In genomic region chr15:60476713-60477112, GRCh38 we compare ENCODE assay signal across 13 cellular contexts. TPM values are rescaled to one million over a fixed set of nuclear protein-coding genes. Genes with fewer than 3 reads are reported as not detected.
DNase-seq lines count a peak whose midpoint lies in the region; ATAC-seq, FAIRE-seq and TF ChIP-seq lines count a peak whose summit lies in the region.
"Had no signal": no experiment of that assay in that cellular context is flagged by ENCODE, and none has a peak within 500 bp of the region (broad histone marks: within the 10 kb centered on the region; RNA-seq: fewer than 3 reads in every experiment).

No MANE protein-coding gene starts in this region.

- no peak for TF ChIP-seq RAD21 in HepG2 (CRISPR knock-in tag; IDR thresholded peaks at IDR 0.05)

- CTCF ChIA-PET in HepG2 (lab: Yijun Ruan, JAX; ENCODE audit: low intra/inter-chr PET ratio, low total read pairs) = no interaction called here

- 0 out of 4 replicates have a peak, but pooled peaks of 1 of the 2 experiments have one; percentile 31 for TF ChIP-seq POLR2A in HepG2 (IDR thresholded peaks at IDR 0.05; ENCODE audit: insufficient read depth in 1 of 2, low read depth in 2 of 2, low read length in 2 of 2)
- no peak for TF ChIP-seq POLR2A in right lobe of liver (IDR thresholded peaks at IDR 0.05)
- TF ChIP-seq POLR2A in sigmoid colon (IDR thresholded peaks at IDR 0.05) = no peak

- H3K36me3 ChIP-seq in HepG2 (replicated peaks in 1 of 2; ENCODE audit: control insufficient read depth in 1 of 2, insufficient read depth in 2 of 2, low read length in 2 of 2) = peaks cover 0 to 23% of the 10 kb centered on the region in 2 experiments; a peak in 3 of 5 replicates
- peaks cover 0 to 10% (median 4%) of the 10 kb centered on the region in 4 donors for H3K36me3 ChIP-seq in right lobe of liver
- H3K36me3 ChIP-seq in sigmoid colon = peaks cover 0 to 29% (median 0%) of the 10 kb centered on the region in 4 donors

- peaks cover 10% of the 10 kb centered on the region for H3K36me3 Mint-ChIP-seq in type B pancreatic cell

- DNase-seq in HepG2 (ENCODE audit: low spot score) = peak; percentile 71
- no peak for DNase-seq in right lobe of liver
- peak; percentile 57 for DNase-seq in RPMI7951 (ENCODE audit: low read depth)
- DNase-seq in fibroblast of peridontal ligament (ENCODE audit: extremely low read depth) = peak; percentile 34
- no peak for DNase-seq in type B pancreatic cell (ENCODE audit: extremely low spot score, unreplicated experiment)
- DNase-seq in KBM-7 = no peak
- DNase-seq in sigmoid colon = no peak
- DNase-seq: activated CD4-positive, alpha-beta memory T cell treated with anti-CD3 and anti-CD28 coated beads, Interleukin-2, amount 10 ng/mL, durations not matched to agents 7 days and 5 days; NCI-H2029 treated with DMSO at 0.1 percent for 48 hours; posterior cingulate gyrus had no signal

- no peaks in the 10 kb centered on the region; a peak in 1 of 5 replicates for H3K27me3 ChIP-seq in HepG2 (ENCODE audit: control insufficient read depth in 1 of 2, insufficient read depth in 2 of 2, low read length in 2 of 2)
- H3K27me3 ChIP-seq in right lobe of liver = no peaks in the 10 kb centered on the region
- no peaks in the 10 kb centered on the region for H3K27me3 ChIP-seq in sigmoid colon

- ATAC-seq in HepG2 (no peak), right lobe of liver (no peak), HG02884 (IDR thresholded peaks at IDR 0.05; ENCODE audit: unreplicated experiment) (no peak)

- H2AFZ ChIP-seq in HepG2 (ENCODE audit: low read length) = no peak overlapping the region

- H3K4me1 ChIP-seq in HepG2 (ENCODE audit: insufficient read depth, low read length) = peaks cover 43% of the 10 kb centered on the region
- peaks cover 0 to 33% (median 11%) of the 10 kb centered on the region in 4 donors for H3K4me1 ChIP-seq in right lobe of liver
- H3K4me1 ChIP-seq in sigmoid colon = peaks cover 0 to 32% (median 26%) of the 10 kb centered on the region in 4 donors

- H3K27ac ChIP-seq in HepG2 (ENCODE audit: extremely low read length, insufficient read depth, low read length) (peak overlapping the region; percentile 14), right lobe of liver (peak overlapping the region in 1 of 3 donors; percentile 84), sigmoid colon (no peak overlapping the region)

- H3K4me3 Mint-ChIP-seq in type B pancreatic cell = peak overlapping the region; percentile 100
- H3K4me3 Mint-ChIP-seq: dendritic cell treated with granulocyte-macrophage colony-stimulating factor and Interleukin-4, amounts not matched to agents 40 ng/mL and 50 ng/mL, for 4 days had no signal

- peak overlapping the region; percentile 99 for H3K4me2 ChIP-seq in HepG2 (ENCODE audit: low read depth, low read length)

- H3K9me3 Mint-ChIP-seq in type B pancreatic cell = no peaks in the 10 kb centered on the region
- H3K9me3 Mint-ChIP-seq: activated CD4-positive, alpha-beta memory T cell treated with anti-CD3 and anti-CD28 coated beads, Interleukin-2, amount 10 ng/mL, durations not matched to agents 7 days and 5 days; dendritic cell treated with granulocyte-macrophage colony-stimulating factor and Interleukin-4, amounts not matched to agents 40 ng/mL and 50 ng/mL, for 4 days had no signal

- intact Hi-C loops in HepG2 (cut with micrococcal nuclease; ENCODE audit: unreplicated experiment) = loop anchor here (5.0 kb wide), 1 partner anchor 84 kb away; no protein-coding TSS in a partner anchor
- intact Hi-C loops in right lobe of liver (cut with DNase I) = no loop called here
- intact Hi-C loops in sigmoid colon (cut with DNase I) = no loop called here

- peaks cover 33% of the 10 kb centered on the region for H3K4me1 Mint-ChIP-seq in type B pancreatic cell (ENCODE audit: unreplicated experiment)

- WGBS in HepG2 (ENCODE audit: low lambda C conversion rate) = 19% methylated on average over 3 of the region's 3 CpGs
- WGBS in right lobe of liver (ENCODE audit: insufficient coverage, low coverage, low lambda C conversion rate, missing lambda C conversion rate) = 32% methylated on average over 3 of the region's 3 CpGs
- 27 to 59% methylated on average over 3 of the region's 3 CpGs for WGBS in sigmoid colon, 2 donors

- TF ChIP-seq CTCF in HepG2 (CRISPR knock-in tag; IDR thresholded peaks at IDR 0.05) (no peak), right lobe of liver (IDR thresholded peaks at IDR 0.05) (no peak), type B pancreatic cell (conservative IDR thresholded peaks at IDR 0.05) (no peak), sigmoid colon (IDR thresholded peaks at IDR 0.05) (no peak)

- POLR2A ChIA-PET in HepG2 (lab: Yijun Ruan, JAX) = interaction anchor here (1.9 to 2.3 kb wide), 2 partner anchors 84 to 102 kb away, joined by 8 to 12 read pairs; no protein-coding TSS in a partner anchor

- H4K20me1 ChIP-seq in HepG2 (ENCODE audit: insufficient read depth, low read length) = no peaks in the 10 kb centered on the region

- no peak for FAIRE-seq in HepG2 (lab: Jason Lieb, UNC)
- FAIRE-seq: H54 had no signal

- H3K27ac Mint-ChIP-seq in type B pancreatic cell = no peak overlapping the region
- H3K27ac Mint-ChIP-seq: activated CD4-positive, alpha-beta memory T cell treated with anti-CD3 and anti-CD28 coated beads, Interleukin-2, amount 10 ng/mL, durations not matched to agents 7 days and 5 days; dendritic cell treated with granulocyte-macrophage colony-stimulating factor and Interleukin-4, amounts not matched to agents 40 ng/mL and 50 ng/mL, for 4 days had no signal

- in situ Hi-C loops in HepG2 (cut with HindIII; ENCODE audit: extremely low pct_ligation_motif_present, low pct_unique_long_range_greater_than_20kb) (no loop called here), KBM-7 (cut with MboI; ENCODE audit: low pct_unique_long_range_greater_than_20kb, low sequenced_read_pairs) (no loop called here)

- BruUV-seq in HepG2 (replicated peaks; lab: Mats Ljungman, UMichigan) = no TSS peak

- H3K27me3 Mint-ChIP-seq in type B pancreatic cell = no peaks in the 10 kb centered on the region
- H3K27me3 Mint-ChIP-seq: activated CD4-positive, alpha-beta memory T cell treated with anti-CD3 and anti-CD28 coated beads, Interleukin-2, amount 10 ng/mL, durations not matched to agents 7 days and 5 days; dendritic cell treated with granulocyte-macrophage colony-stimulating factor and Interleukin-4, amounts not matched to agents 40 ng/mL and 50 ng/mL, for 4 days had no signal

- no peak for TF ChIP-seq EP300 in HepG2 (IDR thresholded peaks at IDR 0.05; ENCODE audit: low read depth in 2 of 2, low read length in 2 of 2)
- no peak for TF ChIP-seq EP300 in HepG2 (CRISPR knock-in tag; IDR thresholded peaks at IDR 0.05; ENCODE audit: borderline replicate concordance)
- TF ChIP-seq EP300 in sigmoid colon (IDR thresholded peaks at IDR 0.05) = no peak

- peaks cover 32% of the 10 kb centered on the region for H3K79me2 ChIP-seq in HepG2 (ENCODE audit: insufficient read depth, low read length)

- no peak overlapping the region for H3K9ac ChIP-seq in HepG2 (ENCODE audit: insufficient read depth, low read depth, low read length)

- H3K4me3 ChIP-seq in HepG2 (replicated peaks in 1 of 3; ENCODE audit: insufficient read depth in 1 of 3, low read depth in 2 of 3, low read length in 3 of 3) (peak overlapping the region in 2 of 3 experiments; percentile 90 to 94; a peak in 2 of 6 replicates), right lobe of liver (no peak overlapping the region), sigmoid colon (no peak overlapping the region)

- no peaks in the 10 kb centered on the region for H3K9me3 ChIP-seq in HepG2 (ENCODE audit: low read length)
- H3K9me3 ChIP-seq in right lobe of liver = no peaks in the 10 kb centered on the region
- H3K9me3 ChIP-seq in sigmoid colon = no peaks in the 10 kb centered on the region

TF ChIP-seq in HepG2, 621 proteins besides CTCF, POLR2A, EP300 and RAD21 (continues in another document):
- TF ChIP-seq BCL6 (CRISPR knock-in tag; IDR thresholded peaks at IDR 0.05) = peak; percentile 21; the same call in 1 of the 2 replicates
- TF ChIP-seq ZNF543 (CRISPR knock-in tag; IDR thresholded peaks at IDR 0.05) = no peak

RNA-seq across cellular contexts. Expression of gene ICE2, which starts 2.2 kb away (rescaled TPM):
- total RNA-seq in HepG2 (2016; rRNA removed; fragmentation: Illumina TruSeq; extraction: Trizol) (26.4 and 40.9 TPM in 2 replicates), right lobe of liver (10 to 100 TPM; 13.1 to 31.7 (median 17.6) TPM), type B pancreatic cell (ENCODE audit: low replicate concordance) (51.1 and 67.1 TPM in 2 replicates), sigmoid colon (10 to 100 TPM; 30.0 to 40.3 (median 34.7) TPM)
- 6.4 and 8.6 TPM in 2 replicates for total RNA-seq in HepG2 (2016; cell fraction: cytosol; rRNA removed; fragmentation: Illumina TruSeq; extraction: Trizol; ENCODE audit: low read depth)
- total RNA-seq in HepG2 (2016; cell fraction: insoluble cytoplasmic fraction; rRNA removed; fragmentation: Illumina TruSeq; extraction: Trizol) = 23.8 and 38.6 TPM in 2 replicates
- 19.6 and 21.3 TPM in 2 replicates for total RNA-seq in HepG2 (2016; cell fraction: membrane; rRNA removed; fragmentation: Illumina TruSeq; extraction: Trizol)
- 41.9 and 47.8 TPM in 2 replicates for total RNA-seq in HepG2 (2016; cell fraction: nucleus; rRNA removed; fragmentation: Illumina TruSeq; extraction: Trizol)
- polyA plus RNA-seq in HepG2 (2011; rRNA removed) (20.5 and 24.8 TPM in 2 replicates), sigmoid colon (10 to 100 TPM in 1 of 3 donors, 1 to 10 TPM in 2; 4.6 to 11.3 (median 5.4) TPM)
- 11.0 and 15.0 TPM in 2 replicates for polyA plus RNA-seq in HepG2 (2011; cell fraction: cytosol; rRNA removed)
- polyA plus RNA-seq in HepG2 (2011; cell fraction: nucleus; rRNA removed) = 20.0 and 21.2 TPM in 2 replicates
- polyA plus RNA-seq in HepG2 (2012) = 20.7 and 23.9 TPM in 2 replicates
- polyA plus RNA-seq in HepG2 (2016; cell fraction: cytosol; fragmentation: Illumina TruSeq; extraction: Trizol; ENCODE audit: low read depth) = 9.1 and 9.3 TPM in 2 replicates
- 35.5 and 42.1 TPM in 2 replicates for polyA plus RNA-seq in HepG2 (2016; cell fraction: insoluble cytoplasmic fraction; fragmentation: Illumina TruSeq; extraction: Trizol; ENCODE audit: low read depth)
- polyA plus RNA-seq in HepG2 (2016; cell fraction: membrane; fragmentation: Illumina TruSeq; extraction: Trizol; ENCODE audit: low read depth) = 13.2 and 14.7 TPM in 2 replicates
- polyA plus RNA-seq in HepG2 (2016; cell fraction: nucleus; fragmentation: Illumina TruSeq; extraction: Trizol; ENCODE audit: insufficient read depth, low read depth) = 34.0 and 49.3 TPM in 2 replicates
- 28.7 and 67.9 TPM in 2 replicates for polyA minus RNA-seq in HepG2 (2011; rRNA and poly(A)+ RNA removed; ENCODE audit: low replicate concordance)
- 12.0 and 16.0 TPM in 2 replicates for polyA minus RNA-seq in HepG2 (2011; cell fraction: cytosol; rRNA and poly(A)+ RNA removed)
- polyA minus RNA-seq in HepG2 (2011; cell fraction: nucleus; rRNA and poly(A)+ RNA removed) = 113 and 126 TPM in 2 replicates
- 29.6 and 32.2 TPM in 2 replicates for total RNA-seq in RPMI7951 (2014; rRNA removed; shearing (Covaris generic))

Comparison
In these comparisons a context has a peak if more than half of its experiments do, and no peak if none do; other contexts are left out.
1. DNase-seq: peak in HepG2 (single experiment), RPMI7951 (single experiment) and fibroblast of peridontal ligament (single experiment); none in right lobe of liver (0 of 3), type B pancreatic cell (single experiment), KBM-7 (single experiment) and sigmoid colon (single experiment).
2. H3K4me3 ChIP-seq: peak in HepG2 (2 of 3); none in right lobe of liver (0 of 3) and sigmoid colon (0 of 4).